In genomic region chr6:128000363-128000762, GRCh38 we compare ENCODE assay signal across 25 cellular contexts.
"Had no signal": no experiment of that assay in that cellular context is flagged by ENCODE, and none has a peak within 500 bp of the region (broad histone marks: within the 10 kb centered on the region; RNA-seq: fewer than 3 reads in every experiment).

No MANE protein-coding gene starts in this region.

- H3K4me1 ChIP-seq: body of pancreas, left ventricle myocardium inferior, prostate gland, thyroid gland, upper lobe of right lung had no signal

- H3K4me3 ChIP-seq: body of pancreas, left ventricle myocardium inferior, prostate gland, thyroid gland, upper lobe of right lung had no signal

- H3K27me3 Mint-ChIP-seq: activated B cell treated with CpG ODN at 0.5 μM for 24 hours; activated CD4-positive, alpha-beta T cell treated with anti-CD3 and anti-CD28 coated beads for 36 hours; activated T-helper 17 cell treated with anti-CD3 and anti-CD28 coated beads, Interleukin-2, amount 50 U/mL, for 72 hours had no signal

- H3K9me3 ChIP-seq: body of pancreas, left ventricle myocardium inferior, prostate gland, thyroid gland, upper lobe of right lung had no signal

- H3K4me3 Mint-ChIP-seq: activated B cell treated with CpG ODN at 0.5 μM for 24 hours; activated CD4-positive, alpha-beta T cell treated with anti-CD3 and anti-CD28 coated beads for 36 hours; activated T-helper 17 cell treated with anti-CD3 and anti-CD28 coated beads, Interleukin-2, amount 50 U/mL, for 72 hours; mesothelial cell of epicardium; natural killer cell; T-helper 1 cell treated with Interleukin-12 subunit alpha and Interleukin-12 subunit beta and Interleukin-4 antibody, amounts not matched to agents 30 μg/mL and 1 μg/mL, for 36 hours had no signal

- H3K27me3 ChIP-seq: body of pancreas, thyroid gland, upper lobe of right lung had no signal

- H3K27ac Mint-ChIP-seq: activated B cell treated with CpG ODN at 0.5 μM for 24 hours; activated CD4-positive, alpha-beta T cell treated with anti-CD3 and anti-CD28 coated beads for 36 hours; activated T-helper 17 cell treated with anti-CD3 and anti-CD28 coated beads, Interleukin-2, amount 50 U/mL, for 72 hours; mesothelial cell of epicardium; natural killer cell; T-helper 1 cell treated with Interleukin-12 subunit alpha and Interleukin-12 subunit beta and Interleukin-4 antibody, amounts not matched to agents 30 μg/mL and 1 μg/mL, for 36 hours had no signal

- H3K36me3 ChIP-seq: prostate gland, thyroid gland, upper lobe of right lung had no signal

- DNase-seq: activated B cell treated with CpG ODN at 0.5 μM for 24 hours; activated CD4-positive, alpha-beta T cell treated with anti-CD3 and anti-CD28 coated beads for 36 hours; activated CD4-positive, alpha-beta T cell treated with anti-CD3 and anti-CD28 coated beads, Interleukin-2, amount 50 U/mL, for 4 hours; activated naive CD4-positive, alpha-beta T cell; body of pancreas; effector CD4-positive, alpha-beta T cell; glutamatergic neuron; hippocampal formation; left ventricle myocardium inferior; mammary epithelial cell; natural killer cell; stimulated activated CD4-positive, alpha-beta T cell treated with anti-CD3 and anti-CD28 coated beads, Interleukin-2, amount 100 ng/mL, for 48 hours; stimulated activated CD8-positive, alpha-beta memory T cell treated with anti-CD3 and anti-CD28 coated beads, Interleukin-4, amount 100 ng/mL, for 48 hours; stimulated activated naive CD4-positive, alpha-beta T cell; substantia nigra; T1000; thyroid gland; upper lobe of right lung had no signal

- FAIRE-seq: endometrium, frontal cortex had no signal

- H3K4me1 Mint-ChIP-seq: activated B cell treated with CpG ODN at 0.5 μM for 24 hours; activated T-helper 17 cell treated with anti-CD3 and anti-CD28 coated beads, Interleukin-2, amount 50 U/mL, for 72 hours; mesothelial cell of epicardium; natural killer cell had no signal

- ATAC-seq: activated CD4-positive, alpha-beta T cell treated with anti-CD3 and anti-CD28 coated beads for 36 hours; activated T-helper 17 cell treated with anti-CD3 and anti-CD28 coated beads, Interleukin-2, amount 50 U/mL, for 72 hours; body of pancreas; esophagus mucosa; natural killer cell; upper lobe of right lung had no signal

- H3K36me3 Mint-ChIP-seq: natural killer cell had no signal

- H3K27ac ChIP-seq: body of pancreas, left ventricle myocardium inferior, prostate gland, thyroid gland, upper lobe of right lung had no signal

- H3K9me3 Mint-ChIP-seq: activated B cell treated with CpG ODN at 0.5 μM for 24 hours; activated T-helper 17 cell treated with anti-CD3 and anti-CD28 coated beads, Interleukin-2, amount 50 U/mL, for 72 hours; mesothelial cell of epicardium; natural killer cell; T-helper 1 cell treated with Interleukin-12 subunit alpha and Interleukin-12 subunit beta and Interleukin-4 antibody, amounts not matched to agents 30 μg/mL and 1 μg/mL, for 36 hours had no signal
